Comparison of ENCODE assay signal across 30 cellular contexts in the genomic region with DNA sequence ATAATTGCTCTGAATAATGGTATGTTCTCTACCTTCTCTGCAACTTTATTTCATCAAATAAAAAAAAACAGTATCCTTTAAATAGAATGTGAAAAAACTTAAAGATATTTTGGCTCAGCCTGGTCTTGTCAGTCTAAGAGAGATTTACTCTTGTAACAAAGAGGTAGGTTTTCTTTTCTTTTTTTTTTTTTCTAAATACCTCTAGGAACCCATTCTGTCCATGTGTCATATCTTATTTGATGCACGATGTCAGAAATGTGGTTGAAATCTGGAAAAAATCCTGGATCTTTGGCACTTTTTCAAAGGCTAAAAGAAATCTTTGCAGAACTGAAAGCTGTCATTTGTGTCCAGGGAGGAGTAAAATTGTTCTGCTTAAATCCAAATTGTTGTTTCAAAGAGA. TPM values are rescaled to one million over a fixed set of nuclear protein-coding genes. Genes with fewer than 3 reads are reported as not detected.
"Had no signal": no experiment of that assay in that cellular context is flagged by ENCODE, and none has a peak within 500 bp of the region (broad histone marks: within the 10 kb centered on the region; RNA-seq: fewer than 3 reads in every experiment).

No MANE protein-coding gene starts in this region.

- H3K9me3 ChIP-seq: esophagus squamous epithelium, gastroesophageal sphincter, heart left ventricle, left lung, mucosa of descending colon, psoas muscle, sigmoid colon, suprapubic skin, vagina had no signal

- ATAC-seq: effector memory CD8-positive, alpha-beta T cell; foreskin keratinocyte; gastroesophageal sphincter; heart left ventricle; left cardiac atrium; left lung; mucosa of descending colon; psoas muscle; right cardiac atrium; stimulated activated naive CD8-positive, alpha-beta T cell treated with anti-CD3 and anti-CD28 coated beads, Interleukin-15, amount 100 ng/mL, for 72 hours had no signal

- DNase-seq: cortex of kidney; effector memory CD8-positive, alpha-beta T cell; erythroblast; esophagus squamous epithelium; foreskin keratinocyte; heart left ventricle; kidney; left cardiac atrium; left lung; mesenchymal stem cell; mucosa of descending colon; naive B cell; posterior cingulate gyrus; psoas muscle; right cardiac atrium; sigmoid colon; small intestine; stimulated activated CD4-positive, alpha-beta T cell treated with anti-CD3 and anti-CD28 coated beads, Interleukin-1b, Interleukin-23, amount 100 ng/mL, for 48 hours; stimulated activated CD4-positive, alpha-beta T cell treated with anti-CD3 and anti-CD28 coated beads, Interleukin-4, amount 100 ng/mL, for 1 hour; stimulated activated CD8-positive, alpha-beta memory T cell treated with anti-CD3 and anti-CD28 coated beads, Interleukin-4, amount 100 ng/mL, for 48 hours; stimulated activated naive CD4-positive, alpha-beta T cell; stimulated activated naive CD8-positive, alpha-beta T cell treated with anti-CD3 and anti-CD28 coated beads, Interleukin-15, amount 100 ng/mL, for 72 hours; trophoblast cell had no signal

- H2AFZ ChIP-seq: hepatocyte, neural progenitor cell had no signal

- H3K79me2 ChIP-seq: hepatocyte had no signal

- H3K27me3 ChIP-seq: foreskin keratinocyte, gastroesophageal sphincter, sigmoid colon, suprapubic skin, vagina had no signal

- H3K27ac ChIP-seq: esophagus squamous epithelium, foreskin keratinocyte, gastroesophageal sphincter, heart left ventricle, hepatocyte, left lung, neural progenitor cell, psoas muscle, sigmoid colon, suprapubic skin, vagina had no signal

- H3K36me3 ChIP-seq: esophagus squamous epithelium, gastroesophageal sphincter, heart left ventricle, left lung, neural progenitor cell, sigmoid colon, suprapubic skin, vagina had no signal

- H3K4me3 ChIP-seq: esophagus squamous epithelium, gastroesophageal sphincter, heart left ventricle, hepatocyte, left lung, mucosa of descending colon, neural progenitor cell, psoas muscle, sigmoid colon, suprapubic skin, vagina had no signal

- H3K9ac ChIP-seq: neural progenitor cell had no signal

- H3K4me2 ChIP-seq: hepatocyte, neural progenitor cell had no signal

- H3K4me1 ChIP-seq: esophagus squamous epithelium, foreskin keratinocyte, gastroesophageal sphincter, heart left ventricle, left lung, neural progenitor cell, psoas muscle, sigmoid colon, suprapubic skin, vagina had no signal

RNA-seq across cellular contexts. Expression of a gene that starts 17.3 kb away (rescaled TPM):
- total RNA-seq: esophagus squamous epithelium, hepatocyte, left cardiac atrium, lung microvascular endothelial cell, right cardiac atrium, ureter, vagina had no signal
